9 cellular contexts compared by ENCODE assay signal in the genomic region with DNA sequence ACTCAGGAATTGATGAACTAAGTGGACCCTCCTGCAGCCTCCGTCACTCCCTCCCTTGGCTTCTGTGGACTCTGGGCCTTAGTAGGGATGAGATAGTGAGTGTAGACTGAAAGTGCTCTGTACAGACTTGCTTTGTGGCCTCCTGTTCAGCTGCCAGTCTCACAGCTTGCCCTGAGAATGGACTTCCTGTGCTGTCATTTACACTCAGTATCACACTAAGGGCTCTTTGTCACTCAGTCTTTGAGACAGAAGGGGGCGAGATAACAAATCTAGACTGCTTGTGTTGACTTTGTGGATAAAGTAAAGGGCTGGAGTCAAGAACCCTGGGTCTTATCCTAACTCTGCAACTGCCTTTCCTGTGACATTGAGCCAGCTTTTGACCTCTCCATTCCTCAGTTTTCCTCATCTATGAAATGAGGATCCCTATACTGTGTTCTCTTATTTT. TPM values are rescaled to one million over a fixed set of nuclear protein-coding genes. Genes with fewer than 3 reads are reported as not detected.
DNase-seq lines count a peak whose midpoint lies in the region; ATAC-seq and TF ChIP-seq lines count a peak whose summit lies in the region.
"Had no signal": no experiment of that assay in that cellular context is flagged by ENCODE, and none has a peak within 500 bp of the region (broad histone marks: within the 10 kb centered on the region; RNA-seq: fewer than 3 reads in every experiment).

No MANE protein-coding gene starts in this region.

- H3K4me1 Mint-ChIP-seq in activated T-cell treated with anti-CD3 and anti-CD28 coated beads, Interleukin-2, amount 50 U/mL, for 4 hours (ENCODE audit: low read depth), result no peaks in the 10 kb centered on the region

- ATAC-seq in GM21390 (IDR thresholded peaks at IDR 0.05; ENCODE audit: unreplicated experiment), result peak; percentile 68
- ATAC-seq in activated T-cell treated with anti-CD3 and anti-CD28 coated beads, Interleukin-2, amount 50 U/mL, for 4 hours, result no peak

- peak overlapping the region; percentile 47 for H3K27ac ChIP-seq in colonic mucosa
- H3K27ac ChIP-seq: skin epidermis had no signal

- H3K4me3 Mint-ChIP-seq in activated T-cell treated with anti-CD3 and anti-CD28 coated beads, Interleukin-2, amount 50 U/mL, for 4 hours, result no peak overlapping the region

- no peaks in the 10 kb centered on the region for H3K9me3 ChIP-seq in colonic mucosa

- H3K36me3 ChIP-seq in GM06990 (ENCODE audit: control insufficient read depth, insufficient read depth, low read length) (no peaks in the 10 kb centered on the region), colonic mucosa (no peaks in the 10 kb centered on the region)

- H3K9me3 Mint-ChIP-seq in activated T-cell treated with anti-CD3 and anti-CD28 coated beads, Interleukin-2, amount 50 U/mL, for 4 hours, result no peaks in the 10 kb centered on the region

- in situ Hi-C loops in KBM-7 (cut with MboI; ENCODE audit: low pct_unique_long_range_greater_than_20kb, low sequenced_read_pairs), result no loop called here

- H3K27me3 ChIP-seq in GM06990 (replicated peaks; ENCODE audit: control insufficient read depth, insufficient read depth, low read length), result no peaks in the 10 kb centered on the region
- H3K27me3 ChIP-seq in colonic mucosa, result no peaks in the 10 kb centered on the region

- intact Hi-C loops in colonic mucosa (cut with DNase I), result loop anchor here (5.0 kb wide), 1 partner anchor 685 kb away; no protein-coding TSS in a partner anchor

- H3K36me3 Mint-ChIP-seq in activated T-cell treated with anti-CD3 and anti-CD28 coated beads, Interleukin-2, amount 50 U/mL, for 4 hours (ENCODE audit: insufficient read depth), result no peaks in the 10 kb centered on the region

- H3K4me1 ChIP-seq in colonic mucosa, result peaks cover 5% of the 10 kb centered on the region

- H3K4me3 ChIP-seq in GM06990 (replicated peaks; ENCODE audit: low read depth, low read length), result no peak overlapping the region
- H3K4me3 ChIP-seq in colonic mucosa, result no peak overlapping the region
- H3K4me3 ChIP-seq: skin epidermis had no signal

- H3K27me3 Mint-ChIP-seq in activated T-cell treated with anti-CD3 and anti-CD28 coated beads, Interleukin-2, amount 50 U/mL, for 4 hours (ENCODE audit: low read depth), result no peaks in the 10 kb centered on the region

- TF ChIP-seq CTCF in GM06990 (IDR thresholded peaks at IDR 0.05; ENCODE audit: insufficient read depth, low read length, poor library complexity, severe bottlenecking) (peak; percentile 34), colonic mucosa (IDR thresholded peaks at IDR 0.05) (no peak)

- DNase-seq in GM06990 (ENCODE audit: extremely low read depth, insufficient read length), result no peak
- peak; percentile 58 for DNase-seq in KBM-7
- DNase-seq in colonic mucosa, result peak; percentile 30
- peak; percentile 89 for DNase-seq in pons (ENCODE audit: low spot score)
- DNase-seq in activated T-cell treated with anti-CD3 and anti-CD28 coated beads, Interleukin-2, amount 50 U/mL, for 4 hours, result no peak
- DNase-seq in stimulated activated CD4-positive, alpha-beta T cell treated with anti-CD3 and anti-CD28 coated beads, Interleukin-1b, Interleukin-23, amount 100 ng/mL, for 48 hours, result no peak
- DNase-seq in NCI-H2227 treated with DMSO at 0.1 percent for 48 hours (lab: John Stamatoyannopoulos, UW), result no peak

- H3K9ac ChIP-seq in colonic mucosa (ENCODE audit: low read depth in 2 of 2, low read length in 2 of 2), result no peak overlapping the region

RNA-seq across cellular contexts. Expression of a gene that starts 21.0 kb away (rescaled TPM):
- total RNA-seq in colonic mucosa, result 10 to 100 TPM; 27.9 to 83.3 TPM
- total RNA-seq in activated T-cell treated with anti-CD3 and anti-CD28 coated beads, Interleukin-2, amount 50 U/mL, for 4 hours, result 1 to 10 TPM in 1 of 3 donors, under 1 TPM in 2; 0.33 to 1.8 (median 0.33) TPM

Comparison
In these comparisons a context has a peak if more than half of its experiments do, and no peak if none do; other contexts are left out.
1. DNase-seq: peak in KBM-7 (single experiment), colonic mucosa (single experiment) and pons (single experiment); none in GM06990 (single experiment), activated T-cell treated with anti-CD3 and anti-CD28 coated beads, Interleukin-2, amount 50 U/mL, for 4 hours (single experiment), stimulated activated CD4-positive, alpha-beta T cell treated with anti-CD3 and anti-CD28 coated beads, Interleukin-1b, Interleukin-23, amount 100 ng/mL, for 48 hours (single experiment) and NCI-H2227 treated with DMSO at 0.1 percent for 48 hours (single experiment).
2. RNA of a gene that starts 21.0 kb away (total RNA-seq): 27.9 to 83.3 TPM in colonic mucosa; 0.33 to 1.8 TPM in activated T-cell treated with anti-CD3 and anti-CD28 coated beads, Interleukin-2, amount 50 U/mL, for 4 hours; every median in the first group is over 10 times any median in the second.